Comparison of ENCODE assay signal across 13 cellular contexts in the genomic region with DNA sequence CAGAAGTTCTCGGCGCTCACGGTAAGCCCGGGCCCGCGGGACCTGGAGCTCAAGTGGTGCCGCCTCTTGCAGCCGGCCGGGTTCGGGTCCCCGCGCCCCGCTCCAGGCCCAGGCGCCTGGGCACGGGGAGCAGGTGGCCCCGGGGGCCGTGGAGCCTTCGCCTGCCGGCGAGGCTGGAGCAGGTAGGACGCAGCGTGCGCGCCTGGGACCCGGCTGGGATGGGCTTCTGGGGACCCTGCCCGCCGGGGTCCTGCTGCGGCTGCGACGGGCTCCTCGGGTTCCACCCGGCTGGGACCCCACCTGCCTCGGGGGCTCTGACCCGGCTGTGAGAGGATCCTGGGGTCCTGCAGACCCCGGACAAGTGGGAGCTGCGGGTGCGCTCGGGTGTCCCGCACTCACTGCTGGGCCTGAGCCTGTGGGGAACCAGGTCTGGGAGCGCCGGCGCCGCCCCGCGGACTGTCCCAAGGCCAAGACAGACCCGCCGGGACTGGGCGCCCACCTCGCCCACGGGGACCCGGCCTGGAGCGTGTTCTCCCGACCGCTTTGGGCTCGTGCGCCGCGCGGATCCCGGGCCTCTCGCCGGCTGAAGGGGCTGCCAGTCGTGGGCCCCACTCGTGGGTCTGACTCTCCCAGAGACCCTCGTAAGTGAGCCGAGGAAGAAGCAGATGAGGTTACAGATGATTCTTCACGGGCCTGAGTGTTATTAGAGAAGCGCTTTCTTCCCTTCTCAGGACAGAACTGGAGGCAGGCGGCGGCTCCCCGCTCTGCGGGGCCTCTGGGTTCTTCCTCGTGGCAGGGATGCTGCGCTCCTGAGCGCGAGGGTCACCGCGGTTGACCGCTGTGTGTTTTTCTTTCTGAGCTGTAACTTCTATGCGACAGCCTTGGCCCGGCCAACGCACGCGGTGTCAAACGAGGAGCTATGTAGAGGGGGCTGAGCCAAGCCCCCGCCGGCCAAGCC. TPM values are rescaled to one million over a fixed set of nuclear protein-coding genes. Genes with fewer than 3 reads are reported as not detected.
DNase-seq lines count a peak whose midpoint lies in the region; ATAC-seq, FAIRE-seq and TF ChIP-seq lines count a peak whose summit lies in the region.
"Had no signal": no experiment of that assay in that cellular context is flagged by ENCODE, and none has a peak within 500 bp of the region (broad histone marks: within the 10 kb centered on the region; RNA-seq: fewer than 3 reads in every experiment).

No MANE protein-coding gene starts in this region.

- no peak overlapping the region for H3K18ac ChIP-seq in mesenchymal stem cell (ENCODE audit: low read depth in 1 of 2, low read length in 2 of 2)

- H3K27me3 Mint-ChIP-seq in CD14-positive monocyte (ENCODE audit: low read depth in 3 of 3) = peaks cover 42 to 53% (median 43%) of the 10 kb centered on the region in 3 donors
- H3K27me3 Mint-ChIP-seq in activated CD4-positive, alpha-beta T cell treated with anti-CD3 and anti-CD28 coated beads, Interleukin-2, amount 10 ng/mL, durations not matched to agents 24 days and 14 days = peaks cover 48% of the 10 kb centered on the region

- H2BK15ac ChIP-seq in mesenchymal stem cell (ENCODE audit: low read depth, poor library complexity, severe bottlenecking) = no peak overlapping the region

- no peak for TF ChIP-seq POLR2A in endothelial cell of umbilical vein (IDR thresholded peaks at IDR 0.05; ENCODE audit: low read depth, low read length)

- no peak overlapping the region for H2BK120ac ChIP-seq in mesenchymal stem cell (ENCODE audit: low read depth, low read length)

- H3K9ac ChIP-seq in endothelial cell of umbilical vein (replicated peaks; ENCODE audit: extremely low read depth, insufficient read depth, low read length) (no peak overlapping the region), mesenchymal stem cell (ENCODE audit: low read length) (no peak overlapping the region), stomach smooth muscle (ENCODE audit: low read length in 2 of 2) (peak overlapping the region; percentile 70 to 86)

- H3K9me1 ChIP-seq in endothelial cell of umbilical vein (replicated peaks; ENCODE audit: control insufficient read depth, extremely low read depth, insufficient read depth, low read length) = no peaks in the 10 kb centered on the region

- H2AFZ ChIP-seq in endothelial cell of umbilical vein (ENCODE audit: low read depth, low read length) (no peak overlapping the region), mesenchymal stem cell (ENCODE audit: low read depth, low read length) (no peak overlapping the region)

- DNase-seq in MG63 (no peak), endothelial cell of umbilical vein (ENCODE audit: low read depth, low spot score) (no peak), mesenchymal stem cell (no peak), CD14-positive monocyte (ENCODE audit: low spot score) (no peak)
- DNase-seq in activated CD4-positive, CD25-positive, alpha-beta regulatory T cell (lab: John Stamatoyannopoulos, UW) = no peak
- DNase-seq in activated CD4-positive, alpha-beta T cell treated with anti-CD3 and anti-CD28 coated beads, Interleukin-2, amount 10 ng/mL, durations not matched to agents 24 days and 14 days = no peak
- DNase-seq: activated B cell treated with CpG ODN at 0.5 μM for 24 hours, activated gamma-delta T cell treated with Interleukin-2 at 50 U/mL for 16 hours, DND-41 had no signal

- H3K23ac ChIP-seq in mesenchymal stem cell (ENCODE audit: low read length in 2 of 2) = no peak overlapping the region

- peaks cover 0 to 3% of the 10 kb centered on the region in 2 donors for H3K36me3 Mint-ChIP-seq in CD14-positive monocyte
- no peaks in the 10 kb centered on the region for H3K36me3 Mint-ChIP-seq in activated CD4-positive, alpha-beta T cell treated with anti-CD3 and anti-CD28 coated beads, Interleukin-2, amount 10 ng/mL, durations not matched to agents 24 days and 14 days (ENCODE audit: low read depth)

- no peak for TF ChIP-seq CTCF in endothelial cell of umbilical vein (IDR thresholded peaks at IDR 0.05; ENCODE audit: extremely low read depth in 1 of 2, insufficient read depth in 1 of 2, low read depth in 1 of 2, low read length in 2 of 2)
- no peak for TF ChIP-seq CTCF in CD14-positive monocyte (IDR thresholded peaks at IDR 0.05)

- H3K9me3 ChIP-seq in MG63 (no peaks in the 10 kb centered on the region), endothelial cell of umbilical vein (replicated peaks; ENCODE audit: control insufficient read depth, insufficient read depth, low read length) (no peaks in the 10 kb centered on the region), mesenchymal stem cell (ENCODE audit: control insufficient read depth, low read length) (no peaks in the 10 kb centered on the region), stomach smooth muscle (ENCODE audit: control insufficient read depth in 2 of 2, low read length in 2 of 2) (no peaks in the 10 kb centered on the region)
- H3K9me3 ChIP-seq: neutrophil had no signal

- no peak for ATAC-seq in GM21786 (IDR thresholded peaks at IDR 0.05; ENCODE audit: unreplicated experiment)
- ATAC-seq: K562 had no signal

- no peaks in the 10 kb centered on the region for H4K20me1 ChIP-seq in endothelial cell of umbilical vein (replicated peaks; ENCODE audit: control insufficient read depth, extremely low read depth, insufficient read depth, low read length)

- peaks cover 0 to 6% (median 0%) of the 10 kb centered on the region in 7 donors for H3K9me3 Mint-ChIP-seq in CD14-positive monocyte
- H3K9me3 Mint-ChIP-seq in activated CD4-positive, alpha-beta T cell treated with anti-CD3 and anti-CD28 coated beads, Interleukin-2, amount 10 ng/mL, durations not matched to agents 24 days and 14 days = no peaks in the 10 kb centered on the region
- H3K9me3 Mint-ChIP-seq: activated B cell treated with CpG ODN at 0.5 μM for 24 hours had no signal

- H3K4me2 ChIP-seq in endothelial cell of umbilical vein (ENCODE audit: insufficient read depth, low read length) (no peak overlapping the region), mesenchymal stem cell (ENCODE audit: low read length, poor library complexity, severe bottlenecking) (peak overlapping the region; percentile 79)

- intact Hi-C loops in endothelial cell of umbilical vein (cut with micrococcal nuclease) (no loop called here), CD14-positive monocyte (cut with micrococcal nuclease) (no loop called here)
- intact Hi-C loops in activated CD4-positive, alpha-beta T cell treated with anti-CD3 and anti-CD28 coated beads, Interleukin-2, amount 10 ng/mL, durations not matched to agents 24 days and 14 days (cut with micrococcal nuclease) = no loop called here

- peak overlapping the region; percentile 39 for H3K4me3 ChIP-seq in MG63
- no peak overlapping the region for H3K4me3 ChIP-seq in endothelial cell of umbilical vein (replicated peaks in 1 of 3; ENCODE audit: insufficient read depth in 1 of 3, low read depth in 1 of 3, low read length in 3 of 3)
- peak overlapping the region; percentile 35 to 69 for H3K4me3 ChIP-seq in mesenchymal stem cell (ENCODE audit: insufficient read depth in 1 of 2, low read depth in 1 of 2, low read length in 2 of 2)
- peak overlapping the region; percentile 82 to 86 for H3K4me3 ChIP-seq in stomach smooth muscle (ENCODE audit: low read length in 2 of 2)
- H3K4me3 ChIP-seq: K562 had no signal

- no peak overlapping the region for H2BK12ac ChIP-seq in mesenchymal stem cell (ENCODE audit: low read length in 2 of 2)

- WGBS in mesenchymal stem cell = 4% methylated on average over 72 of the region's 87 CpGs

- no peak overlapping the region for H3K27ac Mint-ChIP-seq in CD14-positive monocyte
- H3K27ac Mint-ChIP-seq in activated CD4-positive, alpha-beta T cell treated with anti-CD3 and anti-CD28 coated beads, Interleukin-2, amount 10 ng/mL, durations not matched to agents 24 days and 14 days = no peak overlapping the region
- H3K27ac Mint-ChIP-seq: activated B cell treated with CpG ODN at 0.5 μM for 24 hours had no signal

- no peak overlapping the region for H3K14ac ChIP-seq in mesenchymal stem cell (ENCODE audit: low read length in 2 of 2)

- no peaks in the 10 kb centered on the region for H3K4me1 Mint-ChIP-seq in CD14-positive monocyte
- H3K4me1 Mint-ChIP-seq in activated CD4-positive, alpha-beta T cell treated with anti-CD3 and anti-CD28 coated beads, Interleukin-2, amount 10 ng/mL, durations not matched to agents 24 days and 14 days = no peaks in the 10 kb centered on the region
- H3K4me1 Mint-ChIP-seq: activated B cell treated with CpG ODN at 0.5 μM for 24 hours had no signal

- no peak for FAIRE-seq in endothelial cell of umbilical vein (lab: Jason Lieb, UNC)
- FAIRE-seq: K562 had no signal

- H3K36me3 ChIP-seq in MG63 (no peaks in the 10 kb centered on the region), endothelial cell of umbilical vein (ENCODE audit: control insufficient read depth in 2 of 2, extremely low read depth in 1 of 2, insufficient read depth in 2 of 2, low read length in 2 of 2) (no peaks in the 10 kb centered on the region), mesenchymal stem cell (ENCODE audit: control insufficient read depth in 1 of 2, insufficient read depth in 2 of 2, low read depth in 1 of 2, low read length in 2 of 2) (no peaks in the 10 kb centered on the region), stomach smooth muscle (ENCODE audit: control insufficient read depth in 2 of 2, insufficient read depth in 2 of 2, low read length in 2 of 2) (no peaks in the 10 kb centered on the region)
- H3K36me3 ChIP-seq: neutrophil had no signal

- H3K4me1 ChIP-seq in endothelial cell of umbilical vein (ENCODE audit: control insufficient read depth, extremely low read depth, insufficient read depth, low read length) (no peaks in the 10 kb centered on the region), mesenchymal stem cell (ENCODE audit: control insufficient read depth, insufficient read depth, low read depth, low read length) (peaks cover 18% of the 10 kb centered on the region), stomach smooth muscle (ENCODE audit: control insufficient read depth, insufficient read depth, low read length) (peaks cover 26% of the 10 kb centered on the region)

- no TSS peak for BruUV-seq in endothelial cell of umbilical vein (replicated peaks; lab: Mats Ljungman, UMichigan)

- no peak overlapping the region for H3K27ac ChIP-seq in endothelial cell of umbilical vein (ENCODE audit: insufficient read depth, low read depth, low read length)
- no peak overlapping the region for H3K27ac ChIP-seq in mesenchymal stem cell (ENCODE audit: low read length, poor library complexity, severe bottlenecking)
- peak overlapping the region; percentile 79 for H3K27ac ChIP-seq in stomach smooth muscle (ENCODE audit: low read length)
- H3K27ac ChIP-seq: neutrophil had no signal

- no peak overlapping the region for H2BK5ac ChIP-seq in mesenchymal stem cell (ENCODE audit: low read depth, low read length, poor library complexity, severe bottlenecking)

- no peak overlapping the region for H3K4ac ChIP-seq in mesenchymal stem cell (ENCODE audit: low read depth in 1 of 2, low read length in 2 of 2)

- peak overlapping the region in 1 of 2 donors; percentile 70 for H3K4me3 Mint-ChIP-seq in CD14-positive monocyte
- H3K4me3 Mint-ChIP-seq in activated CD4-positive, alpha-beta T cell treated with anti-CD3 and anti-CD28 coated beads, Interleukin-2, amount 10 ng/mL, durations not matched to agents 24 days and 14 days = no peak overlapping the region
- H3K4me3 Mint-ChIP-seq: activated B cell treated with CpG ODN at 0.5 μM for 24 hours had no signal

- no peak overlapping the region for H4K91ac ChIP-seq in mesenchymal stem cell (ENCODE audit: low read length)

- H3K79me2 ChIP-seq in endothelial cell of umbilical vein (ENCODE audit: control insufficient read depth, insufficient read depth, low read length) = no peaks in the 10 kb centered on the region

- dilution Hi-C loops in endothelial cell of umbilical vein (cut with MboI; ENCODE audit: extremely low pct_ligation_motif_present, low sequenced_read_pairs) = no loop called here

- no peak overlapping the region for H4K8ac ChIP-seq in mesenchymal stem cell (ENCODE audit: low read length)

- H2AK5ac ChIP-seq in mesenchymal stem cell (ENCODE audit: low read length, severe bottlenecking) = no peak overlapping the region

- POLR2A ChIA-PET in endothelial cell of umbilical vein (lab: Charles Lee) = no interaction called here

- H3K27me3 ChIP-seq in MG63 (peaks cover 25% of the 10 kb centered on the region), endothelial cell of umbilical vein (ENCODE audit: control insufficient read depth in 2 of 2, insufficient read depth in 2 of 2, low read length in 2 of 2) (peaks cover 9 to 21% of the 10 kb centered on the region in 2 experiments), mesenchymal stem cell (ENCODE audit: control insufficient read depth in 1 of 2, insufficient read depth in 1 of 2, low read length in 2 of 2) (peaks cover 72 to 73% of the 10 kb centered on the region in 2 experiments), stomach smooth muscle (ENCODE audit: control insufficient read depth in 1 of 2, insufficient read depth in 2 of 2, low read length in 2 of 2) (no peaks in the 10 kb centered on the region)

- no peaks in the 10 kb centered on the region for H3K79me1 ChIP-seq in mesenchymal stem cell (replicated peaks; ENCODE audit: low read length, poor library complexity, severe bottlenecking)

- CTCF ChIA-PET in endothelial cell of umbilical vein (lab: Charles Lee) = no interaction called here

RNA-seq across cellular contexts. Expression of a gene that starts 0.7 kb away (rescaled TPM):
- total RNA-seq in MG63 (2014; rRNA removed; shearing (Covaris generic); ENCODE audit: low replicate concordance) = 1.7 TPM in 1 of 2 replicates, not detected in the other
- total RNA-seq in endothelial cell of umbilical vein = not detected in 2 replicates
- polyA plus RNA-seq in endothelial cell of umbilical vein (not detected in 2 replicates), CD14-positive monocyte (not detected)
- not detected in 2 replicates for polyA plus RNA-seq in endothelial cell of umbilical vein (2011; cell fraction: cytosol; rRNA removed)
- not detected in 2 replicates for polyA plus RNA-seq in endothelial cell of umbilical vein (2011; cell fraction: nucleus; rRNA removed)
- not detected in 2 replicates for polyA plus RNA-seq in endothelial cell of umbilical vein (2012)
- not detected in 2 replicates for polyA minus RNA-seq in endothelial cell of umbilical vein
- not detected for polyA minus RNA-seq in endothelial cell of umbilical vein (2011; cell fraction: cytosol; rRNA and poly(A)+ RNA removed)
- polyA minus RNA-seq in endothelial cell of umbilical vein (2011; cell fraction: nucleus; rRNA and poly(A)+ RNA removed) = not detected in 2 replicates
- 0.01 TPM for polyA plus RNA-seq in mesenchymal stem cell (2013, experiment 1 of 2)
- not detected for polyA plus RNA-seq in mesenchymal stem cell (2013, experiment 2 of 2)
- not detected in 2 replicates for total RNA-seq in activated CD4-positive, alpha-beta T cell treated with anti-CD3 and anti-CD28 coated beads, Interleukin-2, amount 10 ng/mL, durations not matched to agents 24 days and 14 days
- total RNA-seq: activated B cell treated with CpG ODN at 0.5 μM for 24 hours had no signal

Comparison
In these comparisons a context has a peak if more than half of its experiments do, and no peak if none do; other contexts are left out.
1. H3K4me3 ChIP-seq: peak in MG63 (single experiment), mesenchymal stem cell (2 of 2) and stomach smooth muscle (2 of 2); none in endothelial cell of umbilical vein (0 of 3).
2. H3K9ac ChIP-seq: peak in stomach smooth muscle (2 of 2); none in endothelial cell of umbilical vein (single experiment) and mesenchymal stem cell (single experiment).